19 cellular contexts compared by ENCODE assay signal in the genomic region with DNA sequence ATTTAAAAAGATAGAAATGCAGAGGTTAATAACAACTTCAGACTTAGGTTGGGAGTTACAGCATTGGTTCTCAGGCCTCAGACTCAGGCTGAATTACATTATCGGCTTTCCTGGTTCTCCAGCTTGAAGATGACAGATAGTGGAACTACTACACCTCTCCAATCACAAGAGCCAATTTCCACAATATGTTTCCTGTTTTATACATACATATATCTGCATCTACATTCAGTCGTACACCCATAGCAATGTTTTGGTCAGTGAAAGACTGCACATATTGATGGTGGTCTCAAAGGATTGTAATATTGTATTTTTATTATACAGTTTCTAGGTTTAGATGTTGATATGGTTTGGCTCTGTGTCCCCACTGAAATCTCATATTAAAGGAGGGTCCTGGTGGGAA. TPM values are rescaled to one million over a fixed set of nuclear protein-coding genes. Genes with fewer than 3 reads are reported as not detected.
DNase-seq lines count a peak whose midpoint lies in the region; ATAC-seq and TF ChIP-seq lines count a peak whose summit lies in the region.
"Had no signal": no experiment of that assay in that cellular context is flagged by ENCODE, and none has a peak within 500 bp of the region (broad histone marks: within the 10 kb centered on the region; RNA-seq: fewer than 3 reads in every experiment).

No MANE protein-coding gene starts in this region.

- no peaks in the 10 kb centered on the region for H3K9me3 ChIP-seq in PC-3 (ENCODE audit: low read length)
- no peaks in the 10 kb centered on the region for H3K9me3 ChIP-seq in skeletal muscle satellite cell (replicated peaks; ENCODE audit: low read length)

- H3K4me3 Mint-ChIP-seq in Calu3 (ENCODE audit: low read depth, unreplicated experiment), result no peak overlapping the region
- no peak overlapping the region for H3K4me3 Mint-ChIP-seq in activated naive CD8-positive, alpha-beta T cell treated with anti-CD3 and anti-CD28 coated beads, Interleukin-2, amount 50 U/mL, for 24 hours
- H3K4me3 Mint-ChIP-seq: activated CD4-positive, alpha-beta memory T cell treated with anti-CD3 and anti-CD28 coated beads for 36 hours; activated naive CD4-positive, alpha-beta T cell treated with anti-CD3 and anti-CD28 coated beads, Interleukin-2, amount 10 ng/mL, durations not matched to agents 7 days and 5 days; activated T-cell treated with anti-CD3 and anti-CD28 coated beads, Interleukin-2, amount 50 U/mL, for 24 hours; IgD-negative memory B cell; T-cell had no signal

- peaks cover 64% of the 10 kb centered on the region for H3K4me1 Mint-ChIP-seq in Calu3 (ENCODE audit: low read depth, unreplicated experiment)
- no peaks in the 10 kb centered on the region for H3K4me1 Mint-ChIP-seq in activated naive CD8-positive, alpha-beta T cell treated with anti-CD3 and anti-CD28 coated beads, Interleukin-2, amount 50 U/mL, for 24 hours
- H3K4me1 Mint-ChIP-seq: activated naive CD4-positive, alpha-beta T cell treated with anti-CD3 and anti-CD28 coated beads, Interleukin-2, amount 10 ng/mL, durations not matched to agents 7 days and 5 days; IgD-negative memory B cell; T-cell had no signal

- H3K9ac ChIP-seq in PC-3 (ENCODE audit: low read length) (peak overlapping the region; percentile 58), skeletal muscle satellite cell (ENCODE audit: low read depth, low read length) (peak overlapping the region; percentile 27)

- no peaks in the 10 kb centered on the region for H3F3A ChIP-seq in PC-3 (ENCODE audit: low read length, unreplicated experiment)

- intact Hi-C loops in Calu3 (cut with micrococcal nuclease; ENCODE audit: unreplicated experiment), result no loop called here
- intact Hi-C loops in PC-3 (cut with micrococcal nuclease), result no loop called here

- no peaks in the 10 kb centered on the region for H3K27me3 Mint-ChIP-seq in Calu3 (ENCODE audit: unreplicated experiment)
- H3K27me3 Mint-ChIP-seq in activated naive CD8-positive, alpha-beta T cell treated with anti-CD3 and anti-CD28 coated beads, Interleukin-2, amount 50 U/mL, for 24 hours, result peaks cover 5% of the 10 kb centered on the region
- H3K27me3 Mint-ChIP-seq: activated naive CD4-positive, alpha-beta T cell treated with anti-CD3 and anti-CD28 coated beads, Interleukin-2, amount 10 ng/mL, durations not matched to agents 7 days and 5 days had no signal

- no peak overlapping the region for H2AFZ ChIP-seq in PC-3 (ENCODE audit: low read length)

- H3K27me3 ChIP-seq in PC-3 (ENCODE audit: low read length) (no peaks in the 10 kb centered on the region), skeletal muscle satellite cell (ENCODE audit: control insufficient read depth, insufficient read depth, low read length) (no peaks in the 10 kb centered on the region)

- H3K36me3 Mint-ChIP-seq in Calu3 (ENCODE audit: insufficient read depth, unreplicated experiment), result peaks cover 5% of the 10 kb centered on the region
- H3K36me3 Mint-ChIP-seq in activated naive CD8-positive, alpha-beta T cell treated with anti-CD3 and anti-CD28 coated beads, Interleukin-2, amount 50 U/mL, for 24 hours (ENCODE audit: low read depth), result no peaks in the 10 kb centered on the region
- H3K36me3 Mint-ChIP-seq: activated CD4-positive, alpha-beta memory T cell treated with anti-CD3 and anti-CD28 coated beads for 36 hours; activated naive CD4-positive, alpha-beta T cell treated with anti-CD3 and anti-CD28 coated beads, Interleukin-2, amount 10 ng/mL, durations not matched to agents 7 days and 5 days; T-cell had no signal

- H4K20me1 ChIP-seq in PC-3 (ENCODE audit: low read length), result no peaks in the 10 kb centered on the region

- peaks cover 47% of the 10 kb centered on the region for H3K4me1 ChIP-seq in PC-3 (ENCODE audit: insufficient read depth, low read length)
- peaks cover 35% of the 10 kb centered on the region for H3K4me1 ChIP-seq in skeletal muscle satellite cell (ENCODE audit: control insufficient read depth, insufficient read depth, low read length)

- TF ChIP-seq CTCF in Calu3 (IDR thresholded peaks at IDR 0.05; ENCODE audit: unreplicated experiment), result no peak
- TF ChIP-seq CTCF in PC-3 (conservative IDR thresholded peaks at IDR 0.05; ENCODE audit: low read depth, low read length), result no peak

- POLR2A ChIA-PET in PC-3 (lab: Charles Lee; ENCODE audit: unreplicated experiment), result no interaction called here

- no peaks in the 10 kb centered on the region for H3K79me2 ChIP-seq in PC-3 (ENCODE audit: low read length)

- H3K27ac ChIP-seq in PC-3 (ENCODE audit: low read length), result peak overlapping the region; percentile 88
- H3K27ac ChIP-seq: VCaP had no signal

- no peak for DNase-seq in Calu3
- no peak for DNase-seq in PC-3
- peak; percentile 49 for DNase-seq in dermis blood vessel endothelial cell
- no peak for DNase-seq in activated naive CD8-positive, alpha-beta T cell treated with anti-CD3 and anti-CD28 coated beads, Interleukin-2, amount 50 U/mL, for 24 hours
- no peak for DNase-seq in pons (ENCODE audit: low spot score)
- DNase-seq: activated CD4-positive, alpha-beta memory T cell treated with anti-CD3 and anti-CD28 coated beads for 36 hours; activated naive CD4-positive, alpha-beta T cell treated with anti-CD3 and anti-CD28 coated beads, Interleukin-2, amount 10 ng/mL, durations not matched to agents 7 days and 5 days; activated T-cell treated with anti-CD3 and anti-CD28 coated beads, Interleukin-2, amount 50 U/mL, for 24 hours; aorta; COR-L47; hypothalamus; NCI-H187 treated with DMSO at 0.1 percent for 48 hours; T-cell had no signal

- H3K4me2 ChIP-seq in PC-3 (ENCODE audit: low read length) (0 out of 2 replicates have a peak overlapping the region, but pooled peaks have one; percentile 67), skeletal muscle satellite cell (ENCODE audit: low read length) (no peak overlapping the region)

- H3K27ac Mint-ChIP-seq in Calu3 (ENCODE audit: unreplicated experiment), result peak overlapping the region; percentile 84
- no peak overlapping the region for H3K27ac Mint-ChIP-seq in activated naive CD8-positive, alpha-beta T cell treated with anti-CD3 and anti-CD28 coated beads, Interleukin-2, amount 50 U/mL, for 24 hours
- H3K27ac Mint-ChIP-seq: activated CD4-positive, alpha-beta memory T cell treated with anti-CD3 and anti-CD28 coated beads for 36 hours; activated naive CD4-positive, alpha-beta T cell treated with anti-CD3 and anti-CD28 coated beads, Interleukin-2, amount 10 ng/mL, durations not matched to agents 7 days and 5 days; activated T-cell treated with anti-CD3 and anti-CD28 coated beads, Interleukin-2, amount 50 U/mL, for 24 hours; IgD-negative memory B cell; T-cell had no signal

- BruUV-seq in Calu3 (replicated peaks; lab: Mats Ljungman, UMichigan), result no TSS peak
- no TSS peak for BruUV-seq in PC-3 (replicated peaks; lab: Mats Ljungman, UMichigan)

- H3K36me3 ChIP-seq in PC-3 (ENCODE audit: low read depth, low read length), result no peaks in the 10 kb centered on the region
- H3K36me3 ChIP-seq in skeletal muscle satellite cell (ENCODE audit: insufficient read depth, low read length), result no peaks in the 10 kb centered on the region

- CTCF ChIA-PET in Calu3 (lab: Charles Lee) (interaction anchor here (0.7 to 1.1 kb wide), 2 partner anchors 330 to 940 kb away, joined by 3 read pairs; no protein-coding TSS in a partner anchor), PC-3 (lab: Charles Lee) (no interaction called here)

- H3K9me2 ChIP-seq in PC-3 (replicated peaks; ENCODE audit: low read length), result no peaks in the 10 kb centered on the region

- H3K4me3 ChIP-seq in PC-3 (ENCODE audit: low read length) (no peak overlapping the region), skeletal muscle satellite cell (ENCODE audit: low read length) (no peak overlapping the region)

- H3K9me3 Mint-ChIP-seq in Calu3 (ENCODE audit: low read depth, unreplicated experiment), result peaks cover 3% of the 10 kb centered on the region
- H3K9me3 Mint-ChIP-seq in activated naive CD8-positive, alpha-beta T cell treated with anti-CD3 and anti-CD28 coated beads, Interleukin-2, amount 50 U/mL, for 24 hours, result no peaks in the 10 kb centered on the region
- H3K9me3 Mint-ChIP-seq: activated CD4-positive, alpha-beta memory T cell treated with anti-CD3 and anti-CD28 coated beads for 36 hours; activated naive CD4-positive, alpha-beta T cell treated with anti-CD3 and anti-CD28 coated beads, Interleukin-2, amount 10 ng/mL, durations not matched to agents 7 days and 5 days; activated T-cell treated with anti-CD3 and anti-CD28 coated beads, Interleukin-2, amount 50 U/mL, for 24 hours; T-cell had no signal

- ATAC-seq in PC-3 (no peak), GM21619 (IDR thresholded peaks at IDR 0.05; ENCODE audit: unreplicated experiment) (no peak)
- no peak for ATAC-seq in activated naive CD8-positive, alpha-beta T cell treated with anti-CD3 and anti-CD28 coated beads, Interleukin-2, amount 50 U/mL, for 24 hours
- ATAC-seq: T-cell had no signal

RNA-seq across cellular contexts. Expression of a gene that starts 35.4 kb away (rescaled TPM):
- not detected in 2 replicates for total RNA-seq in Calu3 (2022)
- total RNA-seq in PC-3 (2014; rRNA removed), result not detected in 2 replicates
- total RNA-seq in dermis blood vessel endothelial cell, result not detected in 2 replicates
- total RNA-seq in skeletal muscle satellite cell (2012; rRNA removed), result under 0.01 TPM in 1 of 2 replicates, not detected in the other
- total RNA-seq: activated CD4-positive, alpha-beta memory T cell treated with anti-CD3 and anti-CD28 coated beads for 36 hours; kidney epithelial cell; renal cortical epithelial cell; T-cell had no signal

RNA-seq across cellular contexts. Expression of a gene that starts 44.7 kb away (rescaled TPM):
- total RNA-seq in Calu3 (2022) (0.91 TPM in 1 of 2 replicates, not detected in the other), PC-3 (2014; rRNA removed) (0.18 TPM in 1 of 2 replicates, not detected in the other), dermis blood vessel endothelial cell (0.19 TPM in 1 of 2 replicates, not detected in the other)
- under 0.01 and 0.44 TPM in 2 replicates for total RNA-seq in skeletal muscle satellite cell (2012; rRNA removed)
- total RNA-seq: activated CD4-positive, alpha-beta memory T cell treated with anti-CD3 and anti-CD28 coated beads for 36 hours; aorta; kidney epithelial cell; renal cortical epithelial cell had no signal
